ENCODE assay signal across 18 cellular contexts in genomic region chr2:241801611-241802420, GRCh38. TPM values are rescaled to one million over a fixed set of nuclear protein-coding genes. Genes with fewer than 3 reads are reported as not detected.
DNase-seq lines count a peak whose midpoint lies in the region; ATAC-seq, FAIRE-seq and TF ChIP-seq lines count a peak whose summit lies in the region.
"Had no signal": no experiment of that assay in that cellular context is flagged by ENCODE, and none has a peak within 500 bp of the region (broad histone marks: within the 10 kb centered on the region; RNA-seq: fewer than 3 reads in every experiment).

No MANE protein-coding gene starts in this region.

- no peak for TF ChIP-seq POLR2A in GM12891 (IDR thresholded peaks at IDR 0.05; ENCODE audit: low read depth, low read length)
- TF ChIP-seq POLR2A in H1 (IDR thresholded peaks at IDR 0.05; ENCODE audit: control extremely low read depth in 1 of 2, low read depth in 2 of 2, low read length in 2 of 2): no peak

- H2AK5ac ChIP-seq in H1 (ENCODE audit: low read depth, low read length): no peak overlapping the region; the same call in 1 of the 2 replicates

- no peak overlapping the region for H3K56ac ChIP-seq in H1 (replicated peaks; ENCODE audit: insufficient read length, low read depth, low read length)

- H3K36me3 ChIP-seq in BE2C (no peaks in the 10 kb centered on the region), H1 (ENCODE audit: control insufficient read depth in 2 of 4, insufficient read depth in 4 of 4, low read length in 3 of 4) (no peaks in the 10 kb centered on the region)
- H3K36me3 ChIP-seq: uterus had no signal

- H3K9me3 ChIP-seq in BE2C (no peaks in the 10 kb centered on the region), H1 (ENCODE audit: insufficient read depth in 2 of 2, low read depth in 1 of 2, low read length in 1 of 2) (no peaks in the 10 kb centered on the region)
- H3K9me3 ChIP-seq: uterus had no signal

- WGBS in H1 (ENCODE audit: extremely low coverage in 1 of 2, insufficient coverage in 1 of 2, insufficient read length in 1 of 2, insufficient replicate concordance in 2 of 2, low coverage in 1 of 2, low lambda C conversion rate in 2 of 2, missing lambda C conversion rate in 1 of 2), 2 experiments: 84% methylated on average over 29 of the region's 44 CpGs; no CpG with 5 or more reads in 1 of the 2 experiments

- H4K8ac ChIP-seq in H1 (ENCODE audit: extremely low read depth, insufficient read depth, low read length): peak overlapping the region; percentile 68

- H2BK12ac ChIP-seq in H1 (ENCODE audit: low read depth, low read length): peak overlapping the region; percentile 22; the same call in 1 of the 2 replicates

- POLR2A ChIA-PET in H1 (lab: Charles Lee; ENCODE audit: partially characterized antibody): no interaction called here

- no peak for ATAC-seq in HG03378 (IDR thresholded peaks at IDR 0.05; ENCODE audit: unreplicated experiment)
- ATAC-seq in HG02571 (IDR thresholded peaks at IDR 0.05; ENCODE audit: unreplicated experiment): no peak

- H3K18ac ChIP-seq in H1 (ENCODE audit: extremely low read depth, low read length): peak overlapping the region; percentile 78

- no peak overlapping the region for H3K23ac ChIP-seq in H1 (ENCODE audit: insufficient read length)

- no peak overlapping the region for H3K27ac ChIP-seq in H1 (ENCODE audit: low read depth, low read length)
- H3K27ac ChIP-seq: PC-9, uterus had no signal

- H3K4me3 ChIP-seq in BE2C (ENCODE audit: low read depth, low read length) (no peak overlapping the region), H1 (ENCODE audit: extremely low read depth in 1 of 4, insufficient read depth in 2 of 4, low read depth in 3 of 4, low read length in 4 of 4) (no peak overlapping the region)
- H3K4me3 ChIP-seq: PC-9, uterus had no signal

- no peak overlapping the region for H3K4ac ChIP-seq in H1 (replicated peaks; ENCODE audit: insufficient read length, low read depth, low read length)

- H2BK5ac ChIP-seq in H1 (ENCODE audit: low read depth, low read length): peak overlapping the region; percentile 52; the same call in 1 of the 2 replicates

- no peak overlapping the region for H3K9ac ChIP-seq in H1 (replicated peaks in 1 of 4; ENCODE audit: extremely low read depth in 1 of 4, low read depth in 3 of 4, low read length in 3 of 4)

- peak overlapping the region; percentile 80 for H4K5ac ChIP-seq in H1 (ENCODE audit: insufficient read length, low read depth, low read length)

- CTCF ChIA-PET in H1 (lab: Charles Lee; ENCODE audit: partially characterized antibody): no interaction called here

- no peak overlapping the region for H3K14ac ChIP-seq in H1 (ENCODE audit: insufficient read length)

- TF ChIP-seq EP300 in H1 (IDR thresholded peaks at IDR 0.05; ENCODE audit: borderline replicate concordance in 1 of 2, low read depth in 2 of 2, low read length in 2 of 2): no peak

- H2BK20ac ChIP-seq in H1 (ENCODE audit: low read length): 0 out of 2 replicates have a peak overlapping the region, but pooled peaks have one; percentile 13

- peak overlapping the region in 1 of 2 experiments; percentile 15 for H3K4me2 ChIP-seq in H1 (ENCODE audit: insufficient read depth in 1 of 2, low read depth in 2 of 2, low read length in 2 of 2)
- H3K4me2 ChIP-seq: PC-9 had no signal

- TF ChIP-seq RAD21 in H1 (IDR thresholded peaks at IDR 0.05 in 1 of 2, conservative IDR thresholded peaks at IDR 0.05 in 1 of 2; ENCODE audit: low read depth in 2 of 2, low read length in 2 of 2): no peak

- DNase-seq in BE2C: peak; percentile 74
- no peak for DNase-seq in GM12891 (ENCODE audit: insufficient read length, low spot score)
- DNase-seq in H1 (ENCODE audit: low read depth in 1 of 2, low spot score in 2 of 2): peak in 1 of 2 experiments; percentile 62
- peak; percentile 90 for DNase-seq in mesenteric fat pad (ENCODE audit: low spot score)
- DNase-seq in NOMO-1 treated with dmso at 0.1 percent for 144 hours (lab: John Stamatoyannopoulos, UW; ENCODE audit: unreplicated experiment): no peak
- no peak for DNase-seq in glomerular visceral epithelial cell (ENCODE audit: extremely low spot score)
- DNase-seq: activated naive CD4-positive, alpha-beta T cell; DMS79; effector memory CD4-positive, alpha-beta T cell; NCI-H1417; NCI-H345; PC-9; stimulated activated CD4-positive, alpha-beta T cell treated with anti-CD3 and anti-CD28 coated beads, Interleukin-2, amount 100 ng/mL, for 48 hours; T-helper 2 cell had no signal

- H3K23me2 ChIP-seq in H1 (ENCODE audit: low read depth, low read length): 0 out of 2 replicates have a peak, but pooled peaks cover 2% of the 10 kb centered on the region

- H2BK15ac ChIP-seq in H1 (ENCODE audit: low read length): 0 out of 2 replicates have a peak overlapping the region, but pooled peaks have one; percentile 46

- peak overlapping the region; percentile 95 for H2BK120ac ChIP-seq in H1 (replicated peaks; ENCODE audit: low read depth, low read length)

- H3K79me2 ChIP-seq in H1 (ENCODE audit: control insufficient read depth in 1 of 2, insufficient read depth in 2 of 2, low read length in 2 of 2): no peaks in the 10 kb centered on the region

- H4K20me1 ChIP-seq in H1 (replicated peaks in 1 of 2; ENCODE audit: control insufficient read depth in 1 of 2, insufficient read depth in 2 of 2, low read length in 2 of 2): no peaks in the 10 kb centered on the region

- H4K91ac ChIP-seq in H1 (replicated peaks; ENCODE audit: insufficient read length, low read length): peak overlapping the region; percentile 95

- peak; percentile 16 for FAIRE-seq in GM12891 (lab: Jason Lieb, UNC)
- no peak for FAIRE-seq in H1 (lab: Jason Lieb, UNC)

- no peak overlapping the region for H2AFZ ChIP-seq in H1 (ENCODE audit: low read length)
- H2AFZ ChIP-seq: PC-9 had no signal

- peaks cover 22% of the 10 kb centered on the region for H3K4me1 ChIP-seq in BE2C
- peaks cover 4 to 21% (median 8%) of the 10 kb centered on the region in 4 experiments for H3K4me1 ChIP-seq in H1 (replicated peaks in 1 of 4; ENCODE audit: control insufficient read depth in 3 of 4, insufficient read depth in 4 of 4, low read length in 3 of 4)

- no peak for TF ChIP-seq CTCF in BE2C (IDR thresholded peaks at IDR 0.05; ENCODE audit: low read depth, low read length)
- TF ChIP-seq CTCF in H1 (IDR thresholded peaks at IDR 0.05; ENCODE audit: control extremely low read depth in 1 of 3, insufficient read depth in 1 of 3, low read depth in 1 of 3, low read length in 3 of 3): no peak

- no peaks in the 10 kb centered on the region for H3K79me1 ChIP-seq in H1 (ENCODE audit: low read depth, low read length)

- H3K27me3 ChIP-seq in BE2C (no peaks in the 10 kb centered on the region), H1 (replicated peaks in 1 of 4; ENCODE audit: control insufficient read depth in 3 of 4, extremely low read depth in 1 of 4, insufficient read depth in 3 of 4, low read length in 3 of 4) (peaks cover 0 to 23% (median 6%) of the 10 kb centered on the region in 4 experiments; a peak in 4 of 7 replicates)

TF ChIP-seq in GM12891, 5 proteins besides CTCF, POLR2A, EP300 and RAD21 (continues in another document):
- TF ChIP-seq POLR2AphosphoS5 (IDR thresholded peaks at IDR 0.05; ENCODE audit: low read depth, low read length) (no peak), TAF1 (IDR thresholded peaks at IDR 0.05; ENCODE audit: low read depth, low read length) (no peak), SPI1 (IDR thresholded peaks at IDR 0.05; ENCODE audit: low read depth, low read length) (no peak)

TF ChIP-seq in H1, 55 proteins besides CTCF, POLR2A, EP300 and RAD21 (continues in another document):
- TF ChIP-seq ASH2L (IDR thresholded peaks at IDR 0.05; ENCODE audit: low read length): no peak
- TF ChIP-seq RBBP5 (IDR thresholded peaks at IDR 0.05; ENCODE audit: borderline replicate concordance, low read depth, low read length): no peak

RNA-seq across cellular contexts. Expression of gene NEU4, which starts 7.2 kb away (rescaled TPM):
- 8.5 TPM for polyA plus RNA-seq in BE2C (2012; ENCODE audit: insufficient read depth, insufficient read length, low read depth)
- polyA plus RNA-seq in GM12891 (2012; ENCODE audit: low read depth, missing spikeins): 0.69 TPM
- total RNA-seq in H1 (2021; fragmentation: NEBNext Ultra II Directional; extraction: Animal tissue kit (Norgen Biotek cat#: 25700)): 0.50 and 0.82 TPM in 2 replicates
- 0.32 and 0.89 TPM in 2 replicates for polyA plus RNA-seq in H1 (2011; rRNA removed)
- polyA plus RNA-seq in H1 (2011; cell fraction: cytosol; rRNA removed): 0.45 TPM
- 2.0 TPM for polyA plus RNA-seq in H1 (2011; cell fraction: nucleus; rRNA removed)
- 0.23 to 0.82 TPM (median 0.62 TPM) in 3 of 4 replicates, not detected in the other for polyA plus RNA-seq in H1 (2012, experiment 1 of 2)
- polyA plus RNA-seq in H1 (2012, experiment 2 of 2): 0.28 TPM
- polyA plus RNA-seq in H1 (2013, experiment 1 of 2): 0.39 TPM
- 0.07 TPM for polyA plus RNA-seq in H1 (2013, experiment 2 of 2)
- not detected in 2 replicates for polyA minus RNA-seq in H1 (2011; rRNA and poly(A)+ RNA removed)
- not detected for polyA minus RNA-seq in H1 (2011; cell fraction: cytosol; rRNA and poly(A)+ RNA removed)
- polyA minus RNA-seq in H1 (2011; cell fraction: nucleus; rRNA and poly(A)+ RNA removed): 0.50 TPM
- total RNA-seq in mesenteric fat pad: 1.1 TPM
- total RNA-seq: pulmonary artery endothelial cell had no signal

RNA-seq across cellular contexts. Expression of gene GAL3ST2, which starts 25.2 kb away (rescaled TPM):
- 4.8 TPM for polyA plus RNA-seq in BE2C (2012; ENCODE audit: insufficient read depth, insufficient read length, low read depth)
- 0.21 TPM for polyA plus RNA-seq in GM12891 (2012; ENCODE audit: low read depth, missing spikeins)
- total RNA-seq in H1 (2021; fragmentation: NEBNext Ultra II Directional; extraction: Animal tissue kit (Norgen Biotek cat#: 25700)): not detected in 2 replicates
- 0.14 TPM in 1 of 2 replicates, not detected in the other for polyA plus RNA-seq in H1 (2011; rRNA removed)
- 0.06 TPM for polyA plus RNA-seq in H1 (2011; cell fraction: cytosol; rRNA removed)
- polyA plus RNA-seq in H1 (2011; cell fraction: nucleus; rRNA removed): 0.44 TPM
- polyA plus RNA-seq in H1 (2012, experiment 1 of 2): 0.15 to 0.21 TPM (median 0.17 TPM) in 3 of 4 replicates, not detected in the other
- not detected for polyA plus RNA-seq in H1 (2012, experiment 2 of 2)
- 0.12 TPM for polyA plus RNA-seq in H1 (2013, experiment 1 of 2)
- polyA plus RNA-seq in H1 (2013, experiment 2 of 2): 0.09 TPM
- polyA minus RNA-seq in H1 (2011; rRNA and poly(A)+ RNA removed): 0.13 TPM in 1 of 2 replicates, not detected in the other
- polyA minus RNA-seq in H1 (2011; cell fraction: cytosol; rRNA and poly(A)+ RNA removed): not detected
- polyA minus RNA-seq in H1 (2011; cell fraction: nucleus; rRNA and poly(A)+ RNA removed): 0.90 TPM
- not detected for total RNA-seq in mesenteric fat pad
- total RNA-seq: pulmonary artery endothelial cell had no signal

RNA-seq across cellular contexts. Expression of gene PDCD1, which starts 56.9 kb away (rescaled TPM):
- polyA plus RNA-seq in BE2C (2012; ENCODE audit: insufficient read depth, insufficient read length, low read depth): 1.8 TPM
- 8.4 TPM for polyA plus RNA-seq in GM12891 (2012; ENCODE audit: low read depth, missing spikeins)
- total RNA-seq in H1 (2021; fragmentation: NEBNext Ultra II Directional; extraction: Animal tissue kit (Norgen Biotek cat#: 25700)): 0.48 and 0.73 TPM in 2 replicates
- polyA plus RNA-seq in H1 (2011; rRNA removed): 1.1 and 1.5 TPM in 2 replicates
- 1.1 TPM for polyA plus RNA-seq in H1 (2011; cell fraction: cytosol; rRNA removed)
- polyA plus RNA-seq in H1 (2011; cell fraction: nucleus; rRNA removed): 1.8 TPM
- polyA plus RNA-seq in H1 (2012, experiment 1 of 2): 0.37 to 0.80 TPM (median 0.56 TPM) in 4 replicates
- 0.41 TPM for polyA plus RNA-seq in H1 (2012, experiment 2 of 2)
- 1.5 TPM for polyA plus RNA-seq in H1 (2013, experiment 1 of 2)
- 1.5 TPM for polyA plus RNA-seq in H1 (2013, experiment 2 of 2)
- polyA minus RNA-seq in H1 (2011; rRNA and poly(A)+ RNA removed): 0.22 and 0.24 TPM in 2 replicates
- 2.5 TPM for polyA minus RNA-seq in H1 (2011; cell fraction: cytosol; rRNA and poly(A)+ RNA removed)
- polyA minus RNA-seq in H1 (2011; cell fraction: nucleus; rRNA and poly(A)+ RNA removed): 0.30 TPM
- 0.42 TPM for total RNA-seq in mesenteric fat pad
- total RNA-seq: PC-9, pulmonary artery endothelial cell had no signal

Comparison
In these comparisons a context has a peak if more than half of its experiments do, and no peak if none do; other contexts are left out.
1. DNase-seq: peak in BE2C (single experiment) and mesenteric fat pad (single experiment); none in GM12891 (single experiment), NOMO-1 treated with dmso at 0.1 percent for 144 hours (single experiment) and glomerular visceral epithelial cell (single experiment).